In genomic region chrX:40105016-40105790, GRCh38 we compare ENCODE assay signal across 8 cellular contexts. TPM values are rescaled to one million over a fixed set of nuclear protein-coding genes. Genes with fewer than 3 reads are reported as not detected.
DNase-seq lines count a peak whose midpoint lies in the region; ATAC-seq and TF ChIP-seq lines count a peak whose summit lies in the region.

No MANE protein-coding gene starts in this region.

- H3K4me1 Mint-ChIP-seq in endothelial cell (ENCODE audit: unreplicated experiment) = peaks cover 6% of the 10 kb centered on the region

- TF ChIP-seq CTCF in fibroblast of the aortic adventitia (IDR thresholded peaks at IDR 0.05; ENCODE audit: insufficient read depth, low read length) (no peak), endothelial cell (IDR thresholded peaks at IDR 0.05; ENCODE audit: unreplicated experiment) (no peak)

- peak; percentile 3 for DNase-seq in NOMO-1 treated with DMSO at 0.1 percent for 48 hours (lab: John Stamatoyannopoulos, UW; ENCODE audit: unreplicated experiment)
- no peak for DNase-seq in NOMO-1 treated with dmso at 0.1 percent for 144 hours (lab: John Stamatoyannopoulos, UW; ENCODE audit: unreplicated experiment)
- DNase-seq in activated CD4-positive, CD25-positive, alpha-beta regulatory T cell treated with anti-CD3 and anti-CD28 coated beads, Interleukin-2, amount 50 U/mL, for 72 hours = peak; percentile 59
- DNase-seq in fibroblast of the aortic adventitia (ENCODE audit: low read depth) = no peak
- DNase-seq in nucleus accumbens (lab: John Stamatoyannopoulos, UW) = peak in 33 of 56 donors; percentile 1 to 67 (median 39)
- no peak for DNase-seq in endothelial cell (ENCODE audit: low spot score)
- DNase-seq in NCI-H510A treated with DMSO at 0.1 percent for 48 hours (lab: John Stamatoyannopoulos, UW) = no peak

- H3K27ac Mint-ChIP-seq in endothelial cell (ENCODE audit: unreplicated experiment) = no peak overlapping the region

- no peaks in the 10 kb centered on the region for H3K36me3 Mint-ChIP-seq in endothelial cell (ENCODE audit: low read depth, unreplicated experiment)

- H3K4me3 Mint-ChIP-seq in endothelial cell (ENCODE audit: unreplicated experiment) = no peak overlapping the region

- H3K9me3 Mint-ChIP-seq in endothelial cell (ENCODE audit: unreplicated experiment) = no peaks in the 10 kb centered on the region

- peaks cover 8% of the 10 kb centered on the region for H3K27me3 Mint-ChIP-seq in endothelial cell (ENCODE audit: unreplicated experiment)

- peak overlapping the region; percentile 54 for H3K4me3 ChIP-seq in fibroblast of the aortic adventitia (ENCODE audit: low read depth, low read length)

- peak; percentile 36 for ATAC-seq in HG03280 (IDR thresholded peaks at IDR 0.05; ENCODE audit: unreplicated experiment)

RNA-seq across cellular contexts. Expression of gene BCOR, which starts 7.4 kb away (rescaled TPM):
- 8.2 and 12.7 TPM in 2 replicates for total RNA-seq in fibroblast of the aortic adventitia (ENCODE audit: low replicate concordance)
- total RNA-seq in endothelial cell (ENCODE audit: unreplicated experiment) = 34.5 TPM

Comparison
In these comparisons a context has a peak if more than half of its experiments do, and no peak if none do; other contexts are left out.
1. DNase-seq: peak in NOMO-1 treated with DMSO at 0.1 percent for 48 hours (single experiment), activated CD4-positive, CD25-positive, alpha-beta regulatory T cell treated with anti-CD3 and anti-CD28 coated beads, Interleukin-2, amount 50 U/mL, for 72 hours (single experiment) and nucleus accumbens (33 of 56); none in NOMO-1 treated with dmso at 0.1 percent for 144 hours (single experiment), fibroblast of the aortic adventitia (single experiment), endothelial cell (single experiment) and NCI-H510A treated with DMSO at 0.1 percent for 48 hours (single experiment).